Comparison of ENCODE assay signal across 1 cellular context in the genomic region with DNA sequence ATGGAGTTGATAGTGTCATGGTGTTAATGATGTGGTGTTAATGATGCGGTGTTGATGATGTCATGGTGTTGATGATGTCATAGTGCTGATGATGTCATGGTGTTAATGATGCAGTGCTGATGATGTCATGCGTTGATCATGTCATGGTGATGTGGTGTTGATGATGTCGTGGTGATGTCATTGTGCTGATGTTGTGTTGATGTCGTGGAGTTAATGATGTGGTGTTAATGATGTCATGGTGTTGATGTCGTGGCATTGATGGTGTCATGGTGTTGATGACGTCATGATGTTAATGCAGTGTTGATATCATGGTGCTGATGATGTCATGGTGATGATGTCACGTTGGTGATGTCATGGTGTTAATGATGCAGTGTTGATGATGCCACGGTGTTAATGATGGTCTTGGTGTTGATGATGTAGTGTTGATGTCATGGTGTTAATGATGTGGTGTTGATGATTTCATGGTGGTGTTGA.
TF ChIP-seq lines count a peak whose summit lies in the region.

No MANE protein-coding gene starts in this region.

TF ChIP-seq in HEK293, 187 proteins besides CTCF, POLR2A, EP300 and RAD21 (continued from another document and continues in another):
- no peak for TF ChIP-seq ZNF518A (tag by site-specific recombination; conservative IDR thresholded peaks at IDR 0.05; ENCODE audit: low read depth)
- no peak for TF ChIP-seq ZNF426 (tag by site-specific recombination; IDR thresholded peaks at IDR 0.05)
- TF ChIP-seq, protein P1, sequence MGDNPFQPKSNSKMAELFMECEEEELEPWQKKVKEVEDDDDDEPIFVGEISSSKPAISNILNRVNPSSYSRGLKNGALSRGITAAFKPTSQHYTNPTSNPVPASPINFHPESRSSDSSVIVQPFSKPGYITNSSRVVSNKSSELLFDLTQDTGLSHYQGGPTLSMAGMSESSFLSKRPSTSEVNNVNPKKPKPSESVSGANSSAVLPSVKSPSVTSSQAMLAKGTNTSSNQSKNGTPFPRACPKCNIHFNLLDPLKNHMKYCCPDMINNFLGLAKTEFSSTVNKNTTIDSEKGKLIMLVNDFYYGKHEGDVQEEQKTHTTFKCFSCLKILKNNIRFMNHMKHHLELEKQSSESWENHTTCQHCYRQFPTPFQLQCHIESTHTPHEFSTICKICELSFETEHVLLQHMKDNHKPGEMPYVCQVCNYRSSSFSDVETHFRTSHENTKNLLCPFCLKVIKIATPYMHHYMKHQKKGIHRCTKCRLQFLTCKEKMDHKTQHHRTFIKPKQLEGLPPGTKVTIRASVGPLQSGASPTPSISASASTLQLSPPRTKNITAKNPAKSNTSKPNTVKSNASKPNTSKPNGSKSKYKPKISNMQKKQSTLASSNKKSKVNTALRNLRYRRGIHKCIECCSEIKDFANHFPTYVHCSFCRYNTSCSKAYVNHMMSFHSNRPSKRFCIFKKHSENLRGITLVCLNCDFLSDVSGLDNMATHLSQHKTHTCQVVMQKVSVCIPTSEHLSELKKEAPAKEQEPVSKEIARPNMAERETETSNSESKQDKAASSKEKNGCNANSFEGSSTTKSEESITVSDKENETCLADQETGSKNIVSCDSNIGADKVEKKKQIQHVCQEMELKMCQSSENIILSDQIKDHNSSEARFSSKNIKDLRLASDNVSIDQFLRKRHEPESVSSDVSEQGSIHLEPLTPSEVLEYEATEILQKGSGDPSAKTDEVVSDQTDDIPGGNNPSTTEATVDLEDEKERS (tag by site-specific recombination; IDR thresholded peaks at IDR 0.05) = peak; percentile 99
- TF ChIP-seq, protein P2, sequence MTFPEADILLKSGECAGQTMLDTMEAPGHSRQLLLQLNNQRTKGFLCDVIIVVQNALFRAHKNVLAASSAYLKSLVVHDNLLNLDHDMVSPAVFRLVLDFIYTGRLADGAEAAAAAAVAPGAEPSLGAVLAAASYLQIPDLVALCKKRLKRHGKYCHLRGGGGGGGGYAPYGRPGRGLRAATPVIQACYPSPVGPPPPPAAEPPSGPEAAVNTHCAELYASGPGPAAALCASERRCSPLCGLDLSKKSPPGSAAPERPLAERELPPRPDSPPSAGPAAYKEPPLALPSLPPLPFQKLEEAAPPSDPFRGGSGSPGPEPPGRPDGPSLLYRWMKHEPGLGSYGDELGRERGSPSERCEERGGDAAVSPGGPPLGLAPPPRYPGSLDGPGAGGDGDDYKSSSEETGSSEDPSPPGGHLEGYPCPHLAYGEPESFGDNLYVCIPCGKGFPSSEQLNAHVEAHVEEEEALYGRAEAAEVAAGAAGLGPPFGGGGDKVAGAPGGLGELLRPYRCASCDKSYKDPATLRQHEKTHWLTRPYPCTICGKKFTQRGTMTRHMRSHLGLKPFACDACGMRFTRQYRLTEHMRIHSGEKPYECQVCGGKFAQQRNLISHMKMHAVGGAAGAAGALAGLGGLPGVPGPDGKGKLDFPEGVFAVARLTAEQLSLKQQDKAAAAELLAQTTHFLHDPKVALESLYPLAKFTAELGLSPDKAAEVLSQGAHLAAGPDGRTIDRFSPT (tag by site-specific recombination; IDR thresholded peaks at IDR 0.05) = no peak; the same call in 1 of the 2 replicates
- TF ChIP-seq ZNF560 (tag by site-specific recombination; IDR thresholded peaks at IDR 0.05; ENCODE audit: borderline replicate concordance) = no peak
- no peak for TF ChIP-seq ZNF664 (tag by site-specific recombination; IDR thresholded peaks at IDR 0.05)
- TF ChIP-seq ZNF26 (tag by site-specific recombination; IDR thresholded peaks at IDR 0.05) = peak; percentile 79
- no peak for TF ChIP-seq ZNF776 (tag by site-specific recombination; IDR thresholded peaks at IDR 0.05; ENCODE audit: borderline replicate concordance)
- TF ChIP-seq KLF1 (tag by site-specific recombination; IDR thresholded peaks at IDR 0.05) = no peak
- no peak for TF ChIP-seq ZNF266 (tag by site-specific recombination; IDR thresholded peaks at IDR 0.05; ENCODE audit: low read depth)
- no peak for TF ChIP-seq ZSCAN30 (tag by site-specific recombination; IDR thresholded peaks at IDR 0.05)
- TF ChIP-seq ZNF341 (tag by site-specific recombination; IDR thresholded peaks at IDR 0.05; ENCODE audit: low read depth) = no peak
- peak; percentile 100 for TF ChIP-seq ZNF324 (tag by site-specific recombination; IDR thresholded peaks at IDR 0.05)
- TF ChIP-seq KLF16 (tag by site-specific recombination; IDR thresholded peaks at IDR 0.05) = no peak
- TF ChIP-seq ZNF791 (tag by site-specific recombination; IDR thresholded peaks at IDR 0.05) = 0 out of 2 replicates have a peak, but pooled peaks have one; percentile 72
- TF ChIP-seq ZNF670 (tag by site-specific recombination; IDR thresholded peaks at IDR 0.05; ENCODE audit: low read depth) = peak; percentile 97
- no peak for TF ChIP-seq ZNF221 (tag by site-specific recombination; IDR thresholded peaks at IDR 0.05; ENCODE audit: borderline replicate concordance)
- peak; percentile 93 for TF ChIP-seq SALL2 (tag by site-specific recombination; IDR thresholded peaks at IDR 0.05; ENCODE audit: borderline replicate concordance)
- peak; percentile 22; the same call in 1 of the 2 replicates for TF ChIP-seq ZNF140 (tag by site-specific recombination; IDR thresholded peaks at IDR 0.05)
- peak; percentile 97; the same call in 1 of the 2 replicates for TF ChIP-seq ZNF658 (tag by site-specific recombination; IDR thresholded peaks at IDR 0.05)
- TF ChIP-seq ZNF280C (tag by site-specific recombination; IDR thresholded peaks at IDR 0.05) = no peak; the same call in 1 of the 2 replicates
- no peak for TF ChIP-seq ZFP3 (tag by site-specific recombination; IDR thresholded peaks at IDR 0.05; ENCODE audit: low read depth)
- TF ChIP-seq ZNF138 (tag by site-specific recombination; IDR thresholded peaks at IDR 0.05; ENCODE audit: borderline replicate concordance) = no peak
- TF ChIP-seq ZNF248 (tag by site-specific recombination; IDR thresholded peaks at IDR 0.05) = peak; percentile 95
- TF ChIP-seq ZFHX2 (tag by site-specific recombination; conservative IDR thresholded peaks at IDR 0.05) = peak; percentile 39; the same call in 1 of the 2 replicates
- TF ChIP-seq ZNF629 (tag by site-specific recombination; IDR thresholded peaks at IDR 0.05) = peak; percentile 99
- TF ChIP-seq WT1 (tag by site-specific recombination; IDR thresholded peaks at IDR 0.05) = no peak
- peak; percentile 9; the same call in 1 of the 2 replicates for TF ChIP-seq BCL11B (tag by site-specific recombination; IDR thresholded peaks at IDR 0.05; ENCODE audit: low read depth)
- TF ChIP-seq, protein P3, sequence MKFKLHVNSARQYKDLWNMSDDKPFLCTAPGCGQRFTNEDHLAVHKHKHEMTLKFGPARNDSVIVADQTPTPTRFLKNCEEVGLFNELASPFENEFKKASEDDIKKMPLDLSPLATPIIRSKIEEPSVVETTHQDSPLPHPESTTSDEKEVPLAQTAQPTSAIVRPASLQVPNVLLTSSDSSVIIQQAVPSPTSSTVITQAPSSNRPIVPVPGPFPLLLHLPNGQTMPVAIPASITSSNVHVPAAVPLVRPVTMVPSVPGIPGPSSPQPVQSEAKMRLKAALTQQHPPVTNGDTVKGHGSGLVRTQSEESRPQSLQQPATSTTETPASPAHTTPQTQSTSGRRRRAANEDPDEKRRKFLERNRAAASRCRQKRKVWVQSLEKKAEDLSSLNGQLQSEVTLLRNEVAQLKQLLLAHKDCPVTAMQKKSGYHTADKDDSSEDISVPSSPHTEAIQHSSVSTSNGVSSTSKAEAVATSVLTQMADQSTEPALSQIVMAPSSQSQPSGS (tag by site-specific recombination; IDR thresholded peaks at IDR 0.05; ENCODE audit: low read depth) = peak; percentile 100
- peak; percentile 86; the same call in 1 of the 2 replicates for TF ChIP-seq ZNF521 (tag by site-specific recombination; IDR thresholded peaks at IDR 0.05)
- peak; percentile 22; the same call in 1 of the 2 replicates for TF ChIP-seq GLIS2 (tag by site-specific recombination; IDR thresholded peaks at IDR 0.05)
- no peak for TF ChIP-seq REPIN1 (tag by site-specific recombination; IDR thresholded peaks at IDR 0.05; ENCODE audit: low read depth)
- TF ChIP-seq ZBTB21 (tag by site-specific recombination; IDR thresholded peaks at IDR 0.05) = peak; percentile 100
- peak; percentile 96; the same call in 1 of the 2 replicates for TF ChIP-seq GLI4 (tag by site-specific recombination; IDR thresholded peaks at IDR 0.05)
- peak; percentile 37; the same call in 1 of the 2 replicates for TF ChIP-seq ZBTB17 (tag by site-specific recombination; IDR thresholded peaks at IDR 0.05)
- peak; percentile 64; the same call in 1 of the 2 replicates for TF ChIP-seq ZNF548 (tag by site-specific recombination; IDR thresholded peaks at IDR 0.05)
- peak; percentile 74; the same call in 1 of the 2 replicates for TF ChIP-seq ZBTB1 (tag by site-specific recombination; IDR thresholded peaks at IDR 0.05)
- TF ChIP-seq ZNF112 (tag by site-specific recombination; IDR thresholded peaks at IDR 0.05) = no peak
- TF ChIP-seq SP7 (tag by site-specific recombination; IDR thresholded peaks at IDR 0.05) = peak; percentile 91
- no peak for TF ChIP-seq TCF7L2 (IDR thresholded peaks at IDR 0.05; ENCODE audit: borderline replicate concordance, low read depth, low read length)
- no peak for TF ChIP-seq KLF10 (tag by site-specific recombination; IDR thresholded peaks at IDR 0.05)
- TF ChIP-seq ZNF302 (tag by site-specific recombination; IDR thresholded peaks at IDR 0.05; ENCODE audit: low read depth) = peak; percentile 45; the same call in 1 of the 2 replicates
- no peak for TF ChIP-seq ZNF449 (tag by site-specific recombination; IDR thresholded peaks at IDR 0.05)
- TF ChIP-seq MEIS1 (CRISPR knock-in tag; IDR thresholded peaks at IDR 0.05; ENCODE audit: borderline replicate concordance) = no peak
- no peak for TF ChIP-seq ZNF223 (tag by site-specific recombination; IDR thresholded peaks at IDR 0.05)
- peak; percentile 87 for TF ChIP-seq ZNF239 (tag by site-specific recombination; IDR thresholded peaks at IDR 0.05)
